Comparison of ENCODE assay signal across 1 cellular context in the genomic region with DNA sequence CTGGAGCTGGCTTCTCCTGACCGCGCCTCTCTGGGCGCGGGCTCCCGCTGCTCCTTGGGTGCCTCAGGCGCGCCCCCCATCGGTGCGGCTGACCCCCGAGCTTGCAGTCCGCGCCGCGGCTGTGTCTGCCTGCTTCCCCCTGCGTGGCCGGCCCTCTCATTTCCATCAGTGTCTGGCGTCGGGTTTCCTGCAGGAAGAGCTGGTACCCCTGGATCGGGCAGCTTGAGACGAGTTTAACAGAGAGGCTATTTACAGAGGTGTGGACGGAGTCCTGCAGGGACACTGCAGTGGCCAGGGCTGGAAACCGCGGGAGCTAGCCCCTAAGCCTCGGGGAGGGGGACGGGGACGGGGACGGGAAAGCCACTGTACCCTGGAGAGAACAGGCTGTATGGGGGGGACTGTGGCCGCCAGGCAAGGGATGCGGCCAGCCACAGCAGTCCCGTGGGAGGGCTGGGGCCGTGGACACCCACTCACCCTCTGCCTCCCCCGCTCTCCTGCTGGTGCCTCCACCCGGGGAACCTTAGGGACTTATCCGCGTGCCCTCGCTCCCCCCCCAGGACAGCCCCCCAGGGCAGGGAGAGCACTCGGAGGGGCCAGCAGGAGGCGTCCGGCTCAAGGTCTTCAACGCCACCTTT.
TF ChIP-seq lines count a peak whose summit lies in the region.

No MANE protein-coding gene starts in this region.

TF ChIP-seq in HepG2, 621 proteins besides CTCF, POLR2A, EP300 and RAD21 (continued from another document):
- TF ChIP-seq, protein P1, sequence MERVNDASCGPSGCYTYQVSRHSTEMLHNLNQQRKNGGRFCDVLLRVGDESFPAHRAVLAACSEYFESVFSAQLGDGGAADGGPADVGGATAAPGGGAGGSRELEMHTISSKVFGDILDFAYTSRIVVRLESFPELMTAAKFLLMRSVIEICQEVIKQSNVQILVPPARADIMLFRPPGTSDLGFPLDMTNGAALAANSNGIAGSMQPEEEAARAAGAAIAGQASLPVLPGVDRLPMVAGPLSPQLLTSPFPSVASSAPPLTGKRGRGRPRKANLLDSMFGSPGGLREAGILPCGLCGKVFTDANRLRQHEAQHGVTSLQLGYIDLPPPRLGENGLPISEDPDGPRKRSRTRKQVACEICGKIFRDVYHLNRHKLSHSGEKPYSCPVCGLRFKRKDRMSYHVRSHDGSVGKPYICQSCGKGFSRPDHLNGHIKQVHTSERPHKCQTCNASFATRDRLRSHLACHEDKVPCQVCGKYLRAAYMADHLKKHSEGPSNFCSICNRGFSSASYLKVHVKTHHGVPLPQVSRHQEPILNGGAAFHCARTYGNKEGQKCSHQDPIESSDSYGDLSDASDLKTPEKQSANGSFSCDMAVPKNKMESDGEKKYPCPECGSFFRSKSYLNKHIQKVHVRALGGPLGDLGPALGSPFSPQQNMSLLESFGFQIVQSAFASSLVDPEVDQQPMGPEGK (CRISPR knock-in tag; IDR thresholded peaks at IDR 0.05), result peak; percentile 57
